8 cellular contexts compared by ENCODE assay signal in the genomic region with DNA sequence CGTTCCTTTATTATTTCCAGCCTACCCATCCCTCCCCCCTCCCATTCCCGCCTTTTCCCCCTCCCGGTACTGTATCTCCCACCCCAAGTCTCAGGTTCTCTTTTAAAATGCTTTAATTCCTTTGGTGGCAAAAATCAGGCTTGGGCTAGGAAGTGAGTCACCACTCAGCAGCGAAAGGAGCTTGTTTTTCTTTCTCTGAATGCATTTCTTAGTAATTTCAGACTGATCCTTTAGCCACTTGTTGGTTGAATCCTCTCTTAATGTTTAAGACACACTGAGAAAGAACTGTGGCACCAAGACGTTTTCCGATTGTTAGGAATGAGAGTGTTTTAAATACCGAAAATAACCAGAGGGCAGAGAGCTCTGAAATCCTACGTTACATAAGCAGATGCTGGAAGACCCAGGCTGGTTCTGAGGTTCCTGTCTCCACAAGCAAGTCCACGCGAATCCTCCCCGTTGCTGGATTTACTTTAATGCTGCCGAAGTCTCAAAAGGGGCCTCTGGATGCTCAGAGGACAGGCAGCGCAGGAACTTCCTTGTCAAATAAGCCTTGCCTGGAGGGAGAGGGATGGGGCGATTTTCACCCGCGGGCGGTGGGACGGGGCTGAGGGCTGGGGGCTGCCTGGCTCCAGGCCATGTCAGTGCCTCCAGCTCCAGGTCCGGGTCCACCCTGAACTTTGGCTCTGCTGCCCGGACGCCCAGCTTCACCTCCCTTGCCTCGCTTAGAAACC. TPM values are rescaled to one million over a fixed set of nuclear protein-coding genes. Genes with fewer than 3 reads are reported as not detected.
A peak's percentile ranks its signal among the peaks of the same experiment; 100 is the strongest.
DNase-seq lines count a peak whose midpoint lies in the region; ATAC-seq and TF ChIP-seq lines count a peak whose summit lies in the region.

No MANE protein-coding gene starts in this region.

- no peak for ATAC-seq in HG02759 (IDR thresholded peaks at IDR 0.05; ENCODE audit: unreplicated experiment)

- TSS peak; percentile 36 for BruUV-seq in A673 (replicated peaks; lab: Mats Ljungman, UMichigan)

- no peaks in the 10 kb centered on the region for H3K9me3 ChIP-seq in A673 (ENCODE audit: low read depth, low read length, poor library complexity, severe bottlenecking)

- no peaks in the 10 kb centered on the region for H3K36me3 ChIP-seq in A673 (ENCODE audit: insufficient read depth, low read length, poor library complexity, severe bottlenecking)
- H3K36me3 ChIP-seq in urinary bladder (ENCODE audit: insufficient read depth), result no peaks in the 10 kb centered on the region

- 1% methylated on average over 22 of the region's 22 CpGs for WGBS in urinary bladder

- intact Hi-C loops in A673 (cut with micrococcal nuclease; ENCODE audit: unreplicated experiment), result no loop called here

- CTCF ChIA-PET in A673 (lab: Charles Lee), result interaction anchor here (0.6 to 1.2 kb wide), 2 partner anchors 10 to 117 kb away, joined by 6 to 7 read pairs; no protein-coding TSS in a partner anchor

- peaks cover 9% of the 10 kb centered on the region for H3K4me1 ChIP-seq in A673 (ENCODE audit: insufficient read depth, low read length, poor library complexity, severe bottlenecking)
- no peaks in the 10 kb centered on the region for H3K4me1 ChIP-seq in urinary bladder (ENCODE audit: insufficient read depth)

- peak overlapping the region; percentile 42 for H3K4me3 ChIP-seq in A673 (ENCODE audit: low read depth, low read length, poor library complexity, severe bottlenecking)
- H3K4me3 ChIP-seq in coronary artery, result peak overlapping the region; percentile 88
- peak overlapping the region; percentile 53 for H3K4me3 ChIP-seq in urinary bladder (ENCODE audit: low read depth, low read length)

- POLR2A ChIA-PET in A673 (lab: Charles Lee; ENCODE audit: low non-redundant PET), result no interaction called here

- TF ChIP-seq CTCF in A673 (conservative IDR thresholded peaks at IDR 0.05; ENCODE audit: low read depth, low read length), result no peak
- no peak for TF ChIP-seq CTCF in coronary artery (IDR thresholded peaks at IDR 0.05)
- TF ChIP-seq CTCF in GM20000 (IDR thresholded peaks at IDR 0.05; ENCODE audit: extremely low read depth, missing control alignments), result no peak

- peaks cover 17% of the 10 kb centered on the region for H3K27me3 ChIP-seq in A673 (replicated peaks; ENCODE audit: insufficient read depth, low read depth, low read length, poor library complexity)

- H3K27ac ChIP-seq in A673 (ENCODE audit: low read depth, low read length, poor library complexity, severe bottlenecking), result no peak overlapping the region
- H3K27ac ChIP-seq in coronary artery, result peak overlapping the region; percentile 93 to 98
- peak overlapping the region; percentile 30 for H3K27ac ChIP-seq in urinary bladder (ENCODE audit: low read depth)

- DNase-seq in A673 (ENCODE audit: low spot score) (peak; percentile 67), HT1080 (ENCODE audit: low read depth) (peak; percentile 90), coronary artery (ENCODE audit: low spot score) (peak; percentile 76), lung microvascular endothelial cell (ENCODE audit: low read depth in 2 of 2) (peak; percentile 40 to 85), GOT3 (lab: John Stamatoyannopoulos, UW) (no peak), GM20000 (ENCODE audit: low spot score) (no peak)

RNA-seq across cellular contexts. Expression of gene COL8A1, which starts 0.8 kb away (rescaled TPM):
- total RNA-seq in A673 (2021) (2.5 and 2.7 TPM in 2 replicates), lung microvascular endothelial cell (235 and 1,223 TPM in 2 replicates), urinary bladder (21.1 TPM)
- total RNA-seq in HT1080 (2014; rRNA removed; shearing (Covaris generic)), result 5.3 and 5.6 TPM in 2 replicates
- polyA plus RNA-seq in HT1080 (2015; cell fraction: cytosol; rRNA removed), result 2.0 and 2.5 TPM in 2 replicates
- 9.4 and 11.4 TPM in 2 replicates for polyA plus RNA-seq in HT1080 (2015; cell fraction: nucleus; rRNA removed)
- 26.4 TPM for polyA plus RNA-seq in urinary bladder

Comparison
In these comparisons a context has a peak if more than half of its experiments do, and no peak if none do; other contexts are left out.
1. DNase-seq: peak in A673 (single experiment), HT1080 (single experiment), coronary artery (single experiment) and lung microvascular endothelial cell (2 of 2); none in GOT3 (single experiment) and GM20000 (single experiment).
2. RNA of gene COL8A1, which starts 0.8 kb away (total RNA-seq): 235 to 1,223 TPM in lung microvascular endothelial cell; 21.1 TPM in urinary bladder (single experiment), 5.3 to 5.6 TPM in HT1080 and 2.5 to 2.7 TPM in A673; every median in the first group is over 10 times any median in the second.
3. Peak in every context shown above with its lines, with median percentiles within 50 percentile points of each other: H3K4me3 ChIP-seq.